In genomic region chr22:46061431-46062231, GRCh38 we compare ENCODE assay signal across 1 cellular context.
A peak's percentile ranks its signal among the peaks of the same experiment; 100 is the strongest.
TF ChIP-seq lines count a peak whose summit lies in the region.

No MANE protein-coding gene starts in this region.

TF ChIP-seq in HepG2, 621 proteins besides CTCF, POLR2A, EP300 and RAD21 (continued from another document and continues in another):
- TF ChIP-seq ZNF609 (CRISPR knock-in tag; IDR thresholded peaks at IDR 0.05; ENCODE audit: borderline replicate concordance), result peak; percentile 84
- TF ChIP-seq SOX5 (CRISPR knock-in tag; IDR thresholded peaks at IDR 0.05; ENCODE audit: borderline replicate concordance), result peak; percentile 24; the same call in 1 of the 2 replicates
- TF ChIP-seq CBFB (CRISPR knock-in tag; IDR thresholded peaks at IDR 0.05), result peak; percentile 87; the same call in 1 of the 2 replicates
- TF ChIP-seq ZNF292 (CRISPR knock-in tag; IDR thresholded peaks at IDR 0.05; ENCODE audit: borderline replicate concordance, low read depth), result no peak
- TF ChIP-seq HOXA7 (CRISPR knock-in tag; IDR thresholded peaks at IDR 0.05), result no peak
- TF ChIP-seq PHF20 (CRISPR knock-in tag; IDR thresholded peaks at IDR 0.05), result no peak
- TF ChIP-seq KDM3A (CRISPR knock-in tag; IDR thresholded peaks at IDR 0.05; ENCODE audit: low read depth), result no peak
- no peak for TF ChIP-seq NFE2L1 (CRISPR knock-in tag; IDR thresholded peaks at IDR 0.05; ENCODE audit: borderline replicate concordance)
- no peak for TF ChIP-seq ZEB1 (IDR thresholded peaks at IDR 0.05; ENCODE audit: insufficient replicate concordance, low read depth)
- no peak for TF ChIP-seq ZNF34 (CRISPR knock-in tag; IDR thresholded peaks at IDR 0.05; ENCODE audit: borderline replicate concordance)
- TF ChIP-seq ZNF414 (CRISPR knock-in tag; IDR thresholded peaks at IDR 0.05), result no peak
- no peak for TF ChIP-seq ZFP90 (CRISPR knock-in tag; IDR thresholded peaks at IDR 0.05; ENCODE audit: borderline replicate concordance)
- TF ChIP-seq NFRKB (IDR thresholded peaks at IDR 0.05), result no peak
- TF ChIP-seq ISX (CRISPR knock-in tag; conservative IDR thresholded peaks at IDR 0.05), result no peak
- no peak for TF ChIP-seq NFIB (CRISPR knock-in tag; IDR thresholded peaks at IDR 0.05; ENCODE audit: borderline replicate concordance)
- TF ChIP-seq THAP8 (CRISPR knock-in tag; IDR thresholded peaks at IDR 0.05; ENCODE audit: borderline replicate concordance), result no peak
- TF ChIP-seq CCDC6 (CRISPR knock-in tag; IDR thresholded peaks at IDR 0.05), result no peak
- TF ChIP-seq ZNF354B (CRISPR knock-in tag; IDR thresholded peaks at IDR 0.05), result no peak
- no peak for TF ChIP-seq ZNF546 (CRISPR knock-in tag; conservative IDR thresholded peaks at IDR 0.05)
- TF ChIP-seq HIC2 (CRISPR knock-in tag; IDR thresholded peaks at IDR 0.05; ENCODE audit: low read depth), result no peak
- no peak for TF ChIP-seq NFYC (CRISPR knock-in tag; IDR thresholded peaks at IDR 0.05)
- peak; percentile 92 for TF ChIP-seq PITX1 (CRISPR knock-in tag; IDR thresholded peaks at IDR 0.05)
- no peak for TF ChIP-seq BCLAF1 (IDR thresholded peaks at IDR 0.05)
- no peak for TF ChIP-seq ZNF75D (CRISPR knock-in tag; IDR thresholded peaks at IDR 0.05; ENCODE audit: borderline replicate concordance)
- TF ChIP-seq ZNF383 (CRISPR knock-in tag; IDR thresholded peaks at IDR 0.05; ENCODE audit: borderline replicate concordance), result no peak
- TF ChIP-seq DBP (CRISPR knock-in tag; IDR thresholded peaks at IDR 0.05; ENCODE audit: not compliant biosample characterization), result no peak
- no peak for TF ChIP-seq REL (CRISPR knock-in tag; conservative IDR thresholded peaks at IDR 0.05)
- TF ChIP-seq KIAA2018 (CRISPR knock-in tag; IDR thresholded peaks at IDR 0.05; ENCODE audit: borderline replicate concordance), result no peak
- TF ChIP-seq SNRNP70 (IDR thresholded peaks at IDR 0.05; ENCODE audit: low read depth, low read length), result no peak
- peak; percentile 49; the same call in 1 of the 2 replicates for TF ChIP-seq HOXA3 (CRISPR knock-in tag; IDR thresholded peaks at IDR 0.05)
- no peak for TF ChIP-seq ZNF704 (CRISPR knock-in tag; IDR thresholded peaks at IDR 0.05; ENCODE audit: borderline replicate concordance)
- TF ChIP-seq SOX13 (IDR thresholded peaks at IDR 0.05), result no peak
- peak in 1 of 2 experiments; percentile 78; a peak in 2 of 4 replicates for TF ChIP-seq SOX13 (CRISPR knock-in tag; conservative IDR thresholded peaks at IDR 0.05 in 1 of 2, IDR thresholded peaks at IDR 0.05 in 1 of 2)
- no peak for TF ChIP-seq IRX3 (CRISPR knock-in tag; IDR thresholded peaks at IDR 0.05; ENCODE audit: borderline replicate concordance, low read depth)
